Comparison of ENCODE assay signal across 9 cellular contexts in the genomic region with DNA sequence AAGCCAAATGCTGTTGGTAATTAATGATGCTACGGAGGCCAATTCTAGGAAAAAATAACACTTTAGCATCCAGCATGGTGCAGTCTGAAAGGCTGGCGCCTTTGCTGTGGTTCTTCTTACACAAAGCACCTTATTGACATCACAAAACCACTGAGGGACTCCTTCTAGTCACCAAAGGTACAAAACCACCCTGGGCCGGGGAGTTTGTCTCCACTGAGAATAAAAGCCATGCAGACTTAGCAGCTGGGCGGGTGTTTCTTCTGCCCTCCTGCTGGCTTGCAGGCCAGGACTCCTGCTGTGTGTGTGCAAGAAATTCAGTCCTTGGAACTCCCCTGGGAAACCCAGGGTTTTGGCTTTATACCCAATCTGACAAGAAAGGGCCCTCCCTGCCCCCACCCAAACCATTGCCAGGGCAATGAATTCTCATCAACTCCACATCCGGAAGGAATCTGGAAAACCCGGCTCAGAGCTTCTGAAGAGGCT.
DNase-seq lines count a peak whose midpoint lies in the region; ATAC-seq lines count a peak whose summit lies in the region.
"Had no signal": no experiment of that assay in that cellular context is flagged by ENCODE, and none has a peak within 500 bp of the region (broad histone marks: within the 10 kb centered on the region; RNA-seq: fewer than 3 reads in every experiment).

No MANE protein-coding gene starts in this region.

- 41% methylated on average over 6 of the region's 6 CpGs for WGBS in right cardiac atrium
- 83% methylated on average over 6 of the region's 6 CpGs for WGBS in thymus

- intact Hi-C loops in right cardiac atrium (cut with DNase I): no loop called here

- H3K27ac ChIP-seq in right cardiac atrium (ENCODE audit: low read length): no peak overlapping the region
- H3K27ac ChIP-seq in thymus (ENCODE audit: low read depth): peak overlapping the region; percentile 8

- H3K27me3 ChIP-seq in right cardiac atrium (ENCODE audit: control insufficient read depth, insufficient read depth) (no peaks in the 10 kb centered on the region), thymus (ENCODE audit: control insufficient read depth, insufficient read depth) (no peaks in the 10 kb centered on the region)

- H3K9me3 ChIP-seq in right cardiac atrium (ENCODE audit: control insufficient read depth, low read length): no peaks in the 10 kb centered on the region
- no peaks in the 10 kb centered on the region for H3K9me3 ChIP-seq in thymus (ENCODE audit: control insufficient read depth)

- peaks cover 11% of the 10 kb centered on the region for H3K4me1 Mint-ChIP-seq in activated naive CD8-positive, alpha-beta T cell treated with anti-CD3 and anti-CD28 coated beads, Interleukin-2, amount 10 ng/mL, durations not matched to agents 7 days and 5 days

- POLR2A ChIA-PET in activated naive CD8-positive, alpha-beta T cell treated with anti-CD3 and anti-CD28 coated beads, Interleukin-2, amount 10 ng/mL, durations not matched to agents 7 days and 5 days (lab: Charles Lee): interaction anchor here (0.8 to 1.1 kb wide), 2 partner anchors 142 to 258 kb away, joined by 3 read pairs; partner anchors contain the start of gene CDK17

- H3K4me3 ChIP-seq in right cardiac atrium (ENCODE audit: low read length) (no peak overlapping the region), thymus (ENCODE audit: low read length) (no peak overlapping the region)

- H3K36me3 Mint-ChIP-seq in activated naive CD8-positive, alpha-beta T cell treated with anti-CD3 and anti-CD28 coated beads, Interleukin-2, amount 10 ng/mL, durations not matched to agents 7 days and 5 days: peaks cover 18% of the 10 kb centered on the region

- H3K4me1 ChIP-seq in right cardiac atrium (ENCODE audit: control insufficient read depth, insufficient read depth, low read length) (peaks cover 11% of the 10 kb centered on the region), thymus (ENCODE audit: control insufficient read depth, insufficient read depth, low read length) (no peaks in the 10 kb centered on the region)

- peaks cover 5% of the 10 kb centered on the region for H3K36me3 ChIP-seq in thymus (ENCODE audit: control insufficient read depth, insufficient read depth)

- peak; percentile 38 for DNase-seq in activated CD4-positive, alpha-beta T cell treated with anti-CD3 and anti-CD28 coated beads, Interleukin-2, amount 50 U/mL, for 1 hour
- no peak for DNase-seq in activated CD4-positive, alpha-beta T cell treated with anti-CD3 and anti-CD28 coated beads for 1 hour
- no peak for DNase-seq in activated naive CD8-positive, alpha-beta T cell treated with anti-CD3 and anti-CD28 coated beads, Interleukin-2, amount 10 ng/mL, durations not matched to agents 7 days and 5 days
- peak; percentile 78 to 85 (median 81) for DNase-seq in right cardiac atrium
- no peak for DNase-seq in DMS53 (lab: John Stamatoyannopoulos, UW)
- DNase-seq: small intestine had no signal

- ATAC-seq in activated naive CD8-positive, alpha-beta T cell treated with anti-CD3 and anti-CD28 coated beads, Interleukin-2, amount 10 ng/mL, durations not matched to agents 7 days and 5 days (ENCODE audit: low read depth): peak; percentile 89
- peak; percentile 60 to 64 for ATAC-seq in right cardiac atrium
- no peak for ATAC-seq in GM18858 (IDR thresholded peaks at IDR 0.05; ENCODE audit: unreplicated experiment)
- no peak for ATAC-seq in HG02588 (IDR thresholded peaks at IDR 0.05; ENCODE audit: unreplicated experiment)

- no peaks in the 10 kb centered on the region for H3K9me3 Mint-ChIP-seq in activated naive CD8-positive, alpha-beta T cell treated with anti-CD3 and anti-CD28 coated beads, Interleukin-2, amount 10 ng/mL, durations not matched to agents 7 days and 5 days

- H3K27me3 Mint-ChIP-seq in activated naive CD8-positive, alpha-beta T cell treated with anti-CD3 and anti-CD28 coated beads, Interleukin-2, amount 10 ng/mL, durations not matched to agents 7 days and 5 days: no peaks in the 10 kb centered on the region

- no peak overlapping the region for H3K4me3 Mint-ChIP-seq in activated naive CD8-positive, alpha-beta T cell treated with anti-CD3 and anti-CD28 coated beads, Interleukin-2, amount 10 ng/mL, durations not matched to agents 7 days and 5 days

- no peak overlapping the region for H3K27ac Mint-ChIP-seq in activated naive CD8-positive, alpha-beta T cell treated with anti-CD3 and anti-CD28 coated beads, Interleukin-2, amount 10 ng/mL, durations not matched to agents 7 days and 5 days

Comparison
In these comparisons a context has a peak if more than half of its experiments do, and no peak if none do; other contexts are left out.
1. DNase-seq: peak in activated CD4-positive, alpha-beta T cell treated with anti-CD3 and anti-CD28 coated beads, Interleukin-2, amount 50 U/mL, for 1 hour (single experiment) and right cardiac atrium (3 of 3); none in activated CD4-positive, alpha-beta T cell treated with anti-CD3 and anti-CD28 coated beads for 1 hour (single experiment), activated naive CD8-positive, alpha-beta T cell treated with anti-CD3 and anti-CD28 coated beads, Interleukin-2, amount 10 ng/mL, durations not matched to agents 7 days and 5 days (single experiment) and DMS53 (single experiment).
2. ATAC-seq: peak in activated naive CD8-positive, alpha-beta T cell treated with anti-CD3 and anti-CD28 coated beads, Interleukin-2, amount 10 ng/mL, durations not matched to agents 7 days and 5 days (single experiment) and right cardiac atrium (2 of 2); none in GM18858 (single experiment) and HG02588 (single experiment).